In the genomic region with DNA sequence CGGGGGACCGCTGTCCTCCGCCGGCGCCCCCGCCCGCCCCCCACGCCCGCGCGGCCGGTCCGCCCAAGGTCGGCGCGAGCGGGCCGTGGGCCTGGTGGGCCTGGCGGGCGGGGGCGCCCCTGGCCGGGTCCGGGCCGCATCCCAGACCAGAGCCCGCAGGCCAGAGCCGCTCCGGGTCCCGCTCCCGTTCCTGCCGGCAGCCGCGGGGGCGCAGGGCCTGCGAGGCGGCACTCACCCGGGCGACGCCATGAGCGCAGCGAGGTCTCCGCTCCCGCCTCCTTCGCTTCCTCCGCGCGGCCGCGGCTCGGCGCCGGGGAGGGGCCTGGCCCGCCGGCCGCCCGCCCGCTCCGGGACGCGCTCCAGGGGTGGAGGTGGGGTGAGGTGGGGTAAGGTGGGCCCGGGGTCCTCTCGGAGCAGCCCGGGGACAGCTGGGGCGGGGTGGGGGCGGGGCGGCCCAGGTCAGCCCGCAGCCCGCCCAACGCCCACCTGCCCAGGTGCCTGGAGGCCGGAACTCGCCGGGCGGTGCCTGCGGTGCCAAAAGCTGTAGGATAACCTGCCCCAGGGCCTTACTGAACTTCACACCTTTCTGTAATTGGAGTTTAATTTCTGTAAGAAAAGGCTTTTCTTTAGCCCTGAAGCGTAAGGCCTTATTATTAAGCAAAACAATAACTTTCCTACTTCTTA, we compare ENCODE assay signal across 1 cellular context.
TF ChIP-seq lines count a peak whose summit lies in the region.

Gene URGCP (minus strand): TSS at position 270 of the 684 bp plus-strand sequence. CDS start 21 bp downstream, at position 249.

TF ChIP-seq in H1, 55 proteins besides CTCF, POLR2A, EP300 and RAD21:
- TF ChIP-seq E2F6 (IDR thresholded peaks at IDR 0.05), result peak; percentile 67
- no peak for TF ChIP-seq ZNF274 (IDR thresholded peaks at IDR 0.05; ENCODE audit: borderline replicate concordance, extremely low read depth, low read length)
- TF ChIP-seq, protein P1, sequence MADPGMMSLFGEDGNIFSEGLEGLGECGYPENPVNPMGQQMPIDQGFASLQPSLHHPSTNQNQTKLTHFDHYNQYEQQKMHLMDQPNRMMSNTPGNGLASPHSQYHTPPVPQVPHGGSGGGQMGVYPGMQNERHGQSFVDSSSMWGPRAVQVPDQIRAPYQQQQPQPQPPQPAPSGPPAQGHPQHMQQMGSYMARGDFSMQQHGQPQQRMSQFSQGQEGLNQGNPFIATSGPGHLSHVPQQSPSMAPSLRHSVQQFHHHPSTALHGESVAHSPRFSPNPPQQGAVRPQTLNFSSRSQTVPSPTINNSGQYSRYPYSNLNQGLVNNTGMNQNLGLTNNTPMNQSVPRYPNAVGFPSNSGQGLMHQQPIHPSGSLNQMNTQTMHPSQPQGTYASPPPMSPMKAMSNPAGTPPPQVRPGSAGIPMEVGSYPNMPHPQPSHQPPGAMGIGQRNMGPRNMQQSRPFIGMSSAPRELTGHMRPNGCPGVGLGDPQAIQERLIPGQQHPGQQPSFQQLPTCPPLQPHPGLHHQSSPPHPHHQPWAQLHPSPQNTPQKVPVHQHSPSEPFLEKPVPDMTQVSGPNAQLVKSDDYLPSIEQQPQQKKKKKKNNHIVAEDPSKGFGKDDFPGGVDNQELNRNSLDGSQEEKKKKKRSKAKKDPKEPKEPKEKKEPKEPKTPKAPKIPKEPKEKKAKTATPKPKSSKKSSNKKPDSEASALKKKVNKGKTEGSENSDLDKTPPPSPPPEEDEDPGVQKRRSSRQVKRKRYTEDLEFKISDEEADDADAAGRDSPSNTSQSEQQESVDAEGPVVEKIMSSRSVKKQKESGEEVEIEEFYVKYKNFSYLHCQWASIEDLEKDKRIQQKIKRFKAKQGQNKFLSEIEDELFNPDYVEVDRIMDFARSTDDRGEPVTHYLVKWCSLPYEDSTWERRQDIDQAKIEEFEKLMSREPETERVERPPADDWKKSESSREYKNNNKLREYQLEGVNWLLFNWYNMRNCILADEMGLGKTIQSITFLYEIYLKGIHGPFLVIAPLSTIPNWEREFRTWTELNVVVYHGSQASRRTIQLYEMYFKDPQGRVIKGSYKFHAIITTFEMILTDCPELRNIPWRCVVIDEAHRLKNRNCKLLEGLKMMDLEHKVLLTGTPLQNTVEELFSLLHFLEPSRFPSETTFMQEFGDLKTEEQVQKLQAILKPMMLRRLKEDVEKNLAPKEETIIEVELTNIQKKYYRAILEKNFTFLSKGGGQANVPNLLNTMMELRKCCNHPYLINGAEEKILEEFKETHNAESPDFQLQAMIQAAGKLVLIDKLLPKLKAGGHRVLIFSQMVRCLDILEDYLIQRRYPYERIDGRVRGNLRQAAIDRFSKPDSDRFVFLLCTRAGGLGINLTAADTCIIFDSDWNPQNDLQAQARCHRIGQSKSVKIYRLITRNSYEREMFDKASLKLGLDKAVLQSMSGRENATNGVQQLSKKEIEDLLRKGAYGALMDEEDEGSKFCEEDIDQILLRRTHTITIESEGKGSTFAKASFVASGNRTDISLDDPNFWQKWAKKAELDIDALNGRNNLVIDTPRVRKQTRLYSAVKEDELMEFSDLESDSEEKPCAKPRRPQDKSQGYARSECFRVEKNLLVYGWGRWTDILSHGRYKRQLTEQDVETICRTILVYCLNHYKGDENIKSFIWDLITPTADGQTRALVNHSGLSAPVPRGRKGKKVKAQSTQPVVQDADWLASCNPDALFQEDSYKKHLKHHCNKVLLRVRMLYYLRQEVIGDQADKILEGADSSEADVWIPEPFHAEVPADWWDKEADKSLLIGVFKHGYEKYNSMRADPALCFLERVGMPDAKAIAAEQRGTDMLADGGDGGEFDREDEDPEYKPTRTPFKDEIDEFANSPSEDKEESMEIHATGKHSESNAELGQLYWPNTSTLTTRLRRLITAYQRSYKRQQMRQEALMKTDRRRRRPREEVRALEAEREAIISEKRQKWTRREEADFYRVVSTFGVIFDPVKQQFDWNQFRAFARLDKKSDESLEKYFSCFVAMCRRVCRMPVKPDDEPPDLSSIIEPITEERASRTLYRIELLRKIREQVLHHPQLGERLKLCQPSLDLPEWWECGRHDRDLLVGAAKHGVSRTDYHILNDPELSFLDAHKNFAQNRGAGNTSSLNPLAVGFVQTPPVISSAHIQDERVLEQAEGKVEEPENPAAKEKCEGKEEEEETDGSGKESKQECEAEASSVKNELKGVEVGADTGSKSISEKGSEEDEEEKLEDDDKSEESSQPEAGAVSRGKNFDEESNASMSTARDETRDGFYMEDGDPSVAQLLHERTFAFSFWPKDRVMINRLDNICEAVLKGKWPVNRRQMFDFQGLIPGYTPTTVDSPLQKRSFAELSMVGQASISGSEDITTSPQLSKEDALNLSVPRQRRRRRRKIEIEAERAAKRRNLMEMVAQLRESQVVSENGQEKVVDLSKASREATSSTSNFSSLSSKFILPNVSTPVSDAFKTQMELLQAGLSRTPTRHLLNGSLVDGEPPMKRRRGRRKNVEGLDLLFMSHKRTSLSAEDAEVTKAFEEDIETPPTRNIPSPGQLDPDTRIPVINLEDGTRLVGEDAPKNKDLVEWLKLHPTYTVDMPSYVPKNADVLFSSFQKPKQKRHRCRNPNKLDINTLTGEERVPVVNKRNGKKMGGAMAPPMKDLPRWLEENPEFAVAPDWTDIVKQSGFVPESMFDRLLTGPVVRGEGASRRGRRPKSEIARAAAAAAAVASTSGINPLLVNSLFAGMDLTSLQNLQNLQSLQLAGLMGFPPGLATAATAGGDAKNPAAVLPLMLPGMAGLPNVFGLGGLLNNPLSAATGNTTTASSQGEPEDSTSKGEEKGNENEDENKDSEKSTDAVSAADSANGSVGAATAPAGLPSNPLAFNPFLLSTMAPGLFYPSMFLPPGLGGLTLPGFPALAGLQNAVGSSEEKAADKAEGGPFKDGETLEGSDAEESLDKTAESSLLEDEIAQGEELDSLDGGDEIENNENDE (IDR thresholded peaks at IDR 0.05; ENCODE audit: insufficient replicate concordance, low read length), result no peak
- TF ChIP-seq HDAC6 (IDR thresholded peaks at IDR 0.05; ENCODE audit: low read depth, low read length), result no peak
- TF ChIP-seq KDM5A (IDR thresholded peaks at IDR 0.05; ENCODE audit: low read length), result no peak
- peak; percentile 16 for TF ChIP-seq TAF7 (optimal IDR thresholded peaks at IDR 0.05; ENCODE audit: borderline replicate concordance, low read depth, low read length)
- TF ChIP-seq, protein P2, sequence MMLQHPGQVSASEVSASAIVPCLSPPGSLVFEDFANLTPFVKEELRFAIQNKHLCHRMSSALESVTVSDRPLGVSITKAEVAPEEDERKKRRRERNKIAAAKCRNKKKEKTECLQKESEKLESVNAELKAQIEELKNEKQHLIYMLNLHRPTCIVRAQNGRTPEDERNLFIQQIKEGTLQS (IDR thresholded peaks at IDR 0.05; ENCODE audit: insufficient read depth, low read depth, low read length), result no peak
- TF ChIP-seq KDM4A (IDR thresholded peaks at IDR 0.05; ENCODE audit: low read depth, low read length, severe bottlenecking), result peak; percentile 80
- peak; percentile 65 for TF ChIP-seq MAX (IDR thresholded peaks at IDR 0.05)
- no peak for TF ChIP-seq FOSL1 (IDR thresholded peaks at IDR 0.05; ENCODE audit: insufficient read depth, low read depth, low read length)
- TF ChIP-seq, protein P3, sequence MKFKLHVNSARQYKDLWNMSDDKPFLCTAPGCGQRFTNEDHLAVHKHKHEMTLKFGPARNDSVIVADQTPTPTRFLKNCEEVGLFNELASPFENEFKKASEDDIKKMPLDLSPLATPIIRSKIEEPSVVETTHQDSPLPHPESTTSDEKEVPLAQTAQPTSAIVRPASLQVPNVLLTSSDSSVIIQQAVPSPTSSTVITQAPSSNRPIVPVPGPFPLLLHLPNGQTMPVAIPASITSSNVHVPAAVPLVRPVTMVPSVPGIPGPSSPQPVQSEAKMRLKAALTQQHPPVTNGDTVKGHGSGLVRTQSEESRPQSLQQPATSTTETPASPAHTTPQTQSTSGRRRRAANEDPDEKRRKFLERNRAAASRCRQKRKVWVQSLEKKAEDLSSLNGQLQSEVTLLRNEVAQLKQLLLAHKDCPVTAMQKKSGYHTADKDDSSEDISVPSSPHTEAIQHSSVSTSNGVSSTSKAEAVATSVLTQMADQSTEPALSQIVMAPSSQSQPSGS (IDR thresholded peaks at IDR 0.05; ENCODE audit: low read length), result no peak
- TF ChIP-seq BCL11A (IDR thresholded peaks at IDR 0.05; ENCODE audit: low read depth in 2 of 2, low read length in 2 of 2), result no peak
- no peak for TF ChIP-seq GTF2F1 (IDR thresholded peaks at IDR 0.05; ENCODE audit: borderline replicate concordance, low read depth, low read length)
- TF ChIP-seq CHD2 (IDR thresholded peaks at IDR 0.05; ENCODE audit: low read length), result no peak
- TF ChIP-seq RFX5 (IDR thresholded peaks at IDR 0.05; ENCODE audit: borderline replicate concordance, low read depth, low read length), result no peak
- TF ChIP-seq SAP30 (IDR thresholded peaks at IDR 0.05; ENCODE audit: insufficient read depth, insufficient replicate concordance, low read length), result no peak
- no peak for TF ChIP-seq CHD1 (IDR thresholded peaks at IDR 0.05; ENCODE audit: low read depth, low read length)
- no peak for TF ChIP-seq SRF (IDR thresholded peaks at IDR 0.05; ENCODE audit: low read depth, low read length)
- TF ChIP-seq JUN (IDR thresholded peaks at IDR 0.05; ENCODE audit: low read depth, low read length), result no peak
- TF ChIP-seq TBP (IDR thresholded peaks at IDR 0.05; ENCODE audit: low read depth, low read length), result no peak
- TF ChIP-seq NRF1 (IDR thresholded peaks at IDR 0.05; ENCODE audit: low read depth, low read length), result no peak
- no peak for TF ChIP-seq SP2 (IDR thresholded peaks at IDR 0.05; ENCODE audit: low read length)
- TF ChIP-seq SIX5 (IDR thresholded peaks at IDR 0.05; ENCODE audit: low read depth, low read length), result no peak
- TF ChIP-seq HDAC2 (IDR thresholded peaks at IDR 0.05; ENCODE audit: borderline replicate concordance in 1 of 2, low read depth in 2 of 2, low read length in 2 of 2), result no peak
- TF ChIP-seq TAF1 (IDR thresholded peaks at IDR 0.05; ENCODE audit: low read depth, low read length), result peak; percentile 15; the same call in 1 of the 2 replicates
- 0 out of 4 replicates have a peak, but pooled peaks of 1 of the 2 experiments have one; percentile 27 for TF ChIP-seq SIN3A (conservative IDR thresholded peaks at IDR 0.05 in 1 of 2, IDR thresholded peaks at IDR 0.05 in 1 of 2; ENCODE audit: low read depth in 1 of 2, low read length in 2 of 2)
- TF ChIP-seq PHF8 (conservative IDR thresholded peaks at IDR 0.05; ENCODE audit: low read depth, low read length), result peak; percentile 66
- no peak for TF ChIP-seq EZH2 (IDR thresholded peaks at IDR 0.05; ENCODE audit: low read depth, low read length, severe bottlenecking)
- TF ChIP-seq POLR2AphosphoS5 (IDR thresholded peaks at IDR 0.05; ENCODE audit: low read depth, low read length), result peak; percentile 26; the same call in 1 of the 2 replicates
- TF ChIP-seq POU5F1 (IDR thresholded peaks at IDR 0.05; ENCODE audit: low read depth, low read length), result 0 out of 2 replicates have a peak, but pooled peaks have one; percentile 10
- TF ChIP-seq EGR1 (IDR thresholded peaks at IDR 0.05; ENCODE audit: borderline replicate concordance, low read depth, low read length), result peak; percentile 73
- no peak for TF ChIP-seq SP1 (IDR thresholded peaks at IDR 0.05; ENCODE audit: low read depth, low read length)
- no peak for TF ChIP-seq TCF12 (IDR thresholded peaks at IDR 0.05; ENCODE audit: low read depth, low read length)
- no peak for TF ChIP-seq MAFK (IDR thresholded peaks at IDR 0.05; ENCODE audit: low read depth, low read length)
- no peak for TF ChIP-seq SUZ12 (IDR thresholded peaks at IDR 0.05; ENCODE audit: low read length)
- TF ChIP-seq CTBP2 (IDR thresholded peaks at IDR 0.05; ENCODE audit: borderline replicate concordance, insufficient read depth, insufficient read length, low read length), result no peak
- no peak for TF ChIP-seq SP4 (IDR thresholded peaks at IDR 0.05; ENCODE audit: low read length)
- TF ChIP-seq SIRT6 (IDR thresholded peaks at IDR 0.05; ENCODE audit: low read length), result no peak
- TF ChIP-seq BACH1 (IDR thresholded peaks at IDR 0.05; ENCODE audit: low read length), result no peak
- peak; percentile 32; the same call in 1 of the 2 replicates for TF ChIP-seq YY1 (IDR thresholded peaks at IDR 0.05; ENCODE audit: low read depth, low read length)
- TF ChIP-seq RBBP5 (IDR thresholded peaks at IDR 0.05; ENCODE audit: borderline replicate concordance, low read depth, low read length), result 0 out of 2 replicates have a peak, but pooled peaks have one; percentile 77
- no peak for TF ChIP-seq KDM1A (IDR thresholded peaks at IDR 0.05; ENCODE audit: borderline replicate concordance, low read length)
- TF ChIP-seq CBX8 (IDR thresholded peaks at IDR 0.05; ENCODE audit: borderline replicate concordance, low read depth, low read length), result no peak
